ENCODE assay signal across 1 cellular context in the genomic region with DNA sequence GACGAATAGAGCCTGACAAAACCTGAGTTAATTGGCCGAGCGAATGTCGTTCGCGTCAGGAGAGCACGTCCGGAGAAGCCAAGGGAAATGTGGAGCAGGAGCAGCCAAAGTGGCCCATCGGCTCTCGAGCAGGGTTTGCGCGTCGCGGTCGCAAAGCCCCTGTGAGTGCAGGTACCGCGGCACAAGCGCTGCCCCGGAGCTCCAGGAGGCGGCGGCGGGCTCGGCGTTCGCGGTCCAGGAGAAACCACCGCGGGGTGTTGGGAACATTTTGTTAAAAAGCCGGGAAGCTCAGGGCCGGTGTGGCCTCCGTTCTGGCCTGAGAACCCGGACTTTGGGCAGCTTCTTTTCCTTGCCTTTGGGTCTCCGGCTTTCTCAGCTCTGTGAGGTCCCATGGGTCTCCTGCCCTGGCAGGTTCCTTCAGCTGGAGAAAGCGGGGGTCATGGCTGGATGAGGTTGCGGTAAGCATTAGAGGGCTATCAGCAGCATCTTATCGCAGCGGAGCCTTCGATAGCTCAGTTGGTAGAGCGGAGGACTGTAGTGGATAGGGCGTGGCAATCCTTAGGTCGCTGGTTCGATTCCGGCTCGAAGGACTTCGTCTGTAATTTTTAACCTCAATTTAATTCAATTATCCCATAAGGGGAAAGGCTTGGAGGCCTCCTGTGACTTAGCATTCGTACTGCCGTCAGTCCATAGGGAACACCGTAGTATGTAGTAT.
A peak's percentile ranks its signal among the peaks of the same experiment; 100 is the strongest.
TF ChIP-seq lines count a peak whose summit lies in the region.

No MANE protein-coding gene starts in this region.

TF ChIP-seq in HepG2, 621 proteins besides CTCF, POLR2A, EP300 and RAD21 (continued from another document and continues in another):
- TF ChIP-seq ATAD3A (CRISPR knock-in tag; IDR thresholded peaks at IDR 0.05) (no peak), ZNF160 (CRISPR knock-in tag; IDR thresholded peaks at IDR 0.05) (peak; percentile 76; the same call in 1 of the 2 replicates), DNMT1 (CRISPR knock-in tag; IDR thresholded peaks at IDR 0.05) (peak; percentile 66; the same call in 1 of the 2 replicates), ZNF670 (CRISPR knock-in tag; IDR thresholded peaks at IDR 0.05; ENCODE audit: borderline replicate concordance) (peak; percentile 66), ZNF749 (CRISPR knock-in tag; IDR thresholded peaks at IDR 0.05; ENCODE audit: borderline replicate concordance) (peak; percentile 62), SRSF9 (IDR thresholded peaks at IDR 0.05; ENCODE audit: borderline replicate concordance, insufficient read depth, low read depth, low read length, poor library complexity, severe bottlenecking) (no peak), POGZ (CRISPR knock-in tag; IDR thresholded peaks at IDR 0.05) (peak; percentile 9), SMARCE1 (IDR thresholded peaks at IDR 0.05; ENCODE audit: borderline replicate concordance) (no peak), CHD2 (IDR thresholded peaks at IDR 0.05; ENCODE audit: low read depth, low read length) (peak; percentile 39; the same call in 1 of the 2 replicates), ZNF124 (CRISPR knock-in tag; IDR thresholded peaks at IDR 0.05) (0 out of 2 replicates have a peak, but pooled peaks have one; percentile 50), KLF15 (CRISPR knock-in tag; IDR thresholded peaks at IDR 0.05; ENCODE audit: borderline replicate concordance) (peak; percentile 87; the same call in 1 of the 2 replicates), ZFP36L2 (CRISPR knock-in tag; IDR thresholded peaks at IDR 0.05) (no peak), NCOR1 (IDR thresholded peaks at IDR 0.05; ENCODE audit: borderline replicate concordance, low read length) (no peak), STAT5B (CRISPR knock-in tag; IDR thresholded peaks at IDR 0.05) (peak; percentile 64; the same call in 1 of the 2 replicates), MED13 (CRISPR knock-in tag; IDR thresholded peaks at IDR 0.05) (peak; percentile 41; the same call in 1 of the 2 replicates), POLR2AphosphoS2 (IDR thresholded peaks at IDR 0.05; ENCODE audit: low read depth, low read length) (peak; percentile 99), HMG20B (CRISPR knock-in tag; conservative IDR thresholded peaks at IDR 0.05) (peak; percentile 45; the same call in 1 of the 2 replicates), ZNF883 (CRISPR knock-in tag; IDR thresholded peaks at IDR 0.05; ENCODE audit: not compliant biosample characterization) (peak; percentile 90), ZNF230 (CRISPR knock-in tag; IDR thresholded peaks at IDR 0.05) (peak; percentile 2; the same call in 1 of the 2 replicates), ZC3H13 (CRISPR knock-in tag; IDR thresholded peaks at IDR 0.05) (peak; percentile 3; the same call in 1 of the 2 replicates), MED8 (CRISPR knock-in tag; IDR thresholded peaks at IDR 0.05; ENCODE audit: insufficient replicate concordance) (peak; percentile 29), HOXA7 (CRISPR knock-in tag; IDR thresholded peaks at IDR 0.05) (0 out of 2 replicates have a peak, but pooled peaks have one; percentile 33), HNRNPL (IDR thresholded peaks at IDR 0.05; ENCODE audit: low read depth, low read length) (0 out of 2 replicates have a peak, but pooled peaks have one; percentile 3), KLF11 (CRISPR knock-in tag; IDR thresholded peaks at IDR 0.05) (0 out of 2 replicates have a peak, but pooled peaks have one; percentile 21), TFE3 (CRISPR knock-in tag; IDR thresholded peaks at IDR 0.05) (peak; percentile 39), ATF6 (CRISPR knock-in tag; conservative IDR thresholded peaks at IDR 0.05) (peak; percentile 67; the same call in 1 of the 2 replicates), ZNF615 (CRISPR knock-in tag; IDR thresholded peaks at IDR 0.05; ENCODE audit: borderline replicate concordance) (peak; percentile 67), ZFP1 (CRISPR knock-in tag; IDR thresholded peaks at IDR 0.05) (peak; percentile 59; the same call in 1 of the 2 replicates), GFI1 (CRISPR knock-in tag; IDR thresholded peaks at IDR 0.05; ENCODE audit: borderline replicate concordance) (peak; percentile 67), ZNF619 (CRISPR knock-in tag; IDR thresholded peaks at IDR 0.05) (0 out of 2 replicates have a peak, but pooled peaks have one; percentile 34), RNF2 (conservative IDR thresholded peaks at IDR 0.05; ENCODE audit: low read depth) (peak; percentile 78), RBM39 (IDR thresholded peaks at IDR 0.05; ENCODE audit: low read depth, low read length, poor library complexity, severe bottlenecking) (peak; percentile 77), ELK4 (CRISPR knock-in tag; IDR thresholded peaks at IDR 0.05; ENCODE audit: borderline replicate concordance) (no peak), ZNF598 (CRISPR knock-in tag; IDR thresholded peaks at IDR 0.05; ENCODE audit: borderline replicate concordance) (peak; percentile 93; the same call in 1 of the 2 replicates), HHEX (CRISPR knock-in tag; IDR thresholded peaks at IDR 0.05) (peak; percentile 63; the same call in 1 of the 2 replicates), ZUFSP (CRISPR knock-in tag; IDR thresholded peaks at IDR 0.05; ENCODE audit: borderline replicate concordance) (0 out of 2 replicates have a peak, but pooled peaks have one; percentile 42)
- TF ChIP-seq, protein P1, sequence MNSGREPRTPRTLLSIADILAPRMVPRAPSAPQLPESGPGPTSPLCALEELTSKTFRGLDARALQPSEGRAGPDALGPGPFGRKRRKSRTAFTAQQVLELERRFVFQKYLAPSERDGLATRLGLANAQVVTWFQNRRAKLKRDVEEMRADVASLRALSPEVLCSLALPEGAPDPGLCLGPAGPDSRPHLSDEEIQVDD (CRISPR knock-in tag; IDR thresholded peaks at IDR 0.05; ENCODE audit: borderline replicate concordance): no peak; the same call in 1 of the 2 replicates
- TF ChIP-seq, protein P2, sequence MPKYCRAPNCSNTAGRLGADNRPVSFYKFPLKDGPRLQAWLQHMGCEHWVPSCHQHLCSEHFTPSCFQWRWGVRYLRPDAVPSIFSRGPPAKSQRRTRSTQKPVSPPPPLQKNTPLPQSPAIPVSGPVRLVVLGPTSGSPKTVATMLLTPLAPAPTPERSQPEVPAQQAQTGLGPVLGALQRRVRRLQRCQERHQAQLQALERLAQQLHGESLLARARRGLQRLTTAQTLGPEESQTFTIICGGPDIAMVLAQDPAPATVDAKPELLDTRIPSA (CRISPR knock-in tag; IDR thresholded peaks at IDR 0.05; ENCODE audit: borderline replicate concordance): no peak
- TF ChIP-seq, protein P3, sequence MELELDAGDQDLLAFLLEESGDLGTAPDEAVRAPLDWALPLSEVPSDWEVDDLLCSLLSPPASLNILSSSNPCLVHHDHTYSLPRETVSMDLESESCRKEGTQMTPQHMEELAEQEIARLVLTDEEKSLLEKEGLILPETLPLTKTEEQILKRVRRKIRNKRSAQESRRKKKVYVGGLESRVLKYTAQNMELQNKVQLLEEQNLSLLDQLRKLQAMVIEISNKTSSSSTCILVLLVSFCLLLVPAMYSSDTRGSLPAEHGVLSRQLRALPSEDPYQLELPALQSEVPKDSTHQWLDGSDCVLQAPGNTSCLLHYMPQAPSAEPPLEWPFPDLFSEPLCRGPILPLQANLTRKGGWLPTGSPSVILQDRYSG (CRISPR knock-in tag; IDR thresholded peaks at IDR 0.05): peak; percentile 79
- TF ChIP-seq, protein P4, sequence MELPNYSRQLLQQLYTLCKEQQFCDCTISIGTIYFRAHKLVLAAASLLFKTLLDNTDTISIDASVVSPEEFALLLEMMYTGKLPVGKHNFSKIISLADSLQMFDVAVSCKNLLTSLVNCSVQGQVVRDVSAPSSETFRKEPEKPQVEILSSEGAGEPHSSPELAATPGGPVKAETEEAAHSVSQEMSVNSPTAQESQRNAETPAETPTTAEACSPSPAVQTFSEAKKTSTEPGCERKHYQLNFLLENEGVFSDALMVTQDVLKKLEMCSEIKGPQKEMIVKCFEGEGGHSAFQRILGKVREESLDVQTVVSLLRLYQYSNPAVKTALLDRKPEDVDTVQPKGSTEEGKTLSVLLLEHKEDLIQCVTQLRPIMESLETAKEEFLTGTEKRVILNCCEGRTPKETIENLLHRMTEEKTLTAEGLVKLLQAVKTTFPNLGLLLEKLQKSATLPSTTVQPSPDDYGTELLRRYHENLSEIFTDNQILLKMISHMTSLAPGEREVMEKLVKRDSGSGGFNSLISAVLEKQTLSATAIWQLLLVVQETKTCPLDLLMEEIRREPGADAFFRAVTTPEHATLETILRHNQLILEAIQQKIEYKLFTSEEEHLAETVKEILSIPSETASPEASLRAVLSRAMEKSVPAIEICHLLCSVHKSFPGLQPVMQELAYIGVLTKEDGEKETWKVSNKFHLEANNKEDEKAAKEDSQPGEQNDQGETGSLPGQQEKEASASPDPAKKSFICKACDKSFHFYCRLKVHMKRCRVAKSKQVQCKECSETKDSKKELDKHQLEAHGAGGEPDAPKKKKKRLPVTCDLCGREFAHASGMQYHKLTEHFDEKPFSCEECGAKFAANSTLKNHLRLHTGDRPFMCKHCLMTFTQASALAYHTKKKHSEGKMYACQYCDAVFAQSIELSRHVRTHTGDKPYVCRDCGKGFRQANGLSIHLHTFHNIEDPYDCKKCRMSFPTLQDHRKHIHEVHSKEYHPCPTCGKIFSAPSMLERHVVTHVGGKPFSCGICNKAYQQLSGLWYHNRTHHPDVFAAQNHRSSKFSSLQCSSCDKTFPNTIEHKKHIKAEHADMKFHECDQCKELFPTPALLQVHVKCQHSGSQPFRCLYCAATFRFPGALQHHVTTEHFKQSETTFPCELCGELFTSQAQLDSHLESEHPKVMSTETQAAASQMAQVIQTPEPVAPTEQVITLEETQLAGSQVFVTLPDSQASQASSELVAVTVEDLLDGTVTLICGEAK (IDR thresholded peaks at IDR 0.05): no peak
- TF ChIP-seq, protein P4 (CRISPR knock-in tag; IDR thresholded peaks at IDR 0.05): peak; percentile 45; the same call in 1 of the 2 replicates
